ENCODE assay signal across 12 cellular contexts in genomic region chr10:123139521-123140163, GRCh38. TPM values are rescaled to one million over a fixed set of nuclear protein-coding genes. Genes with fewer than 3 reads are reported as not detected.
DNase-seq lines count a peak whose midpoint lies in the region; ATAC-seq and TF ChIP-seq lines count a peak whose summit lies in the region.
"Had no signal": no experiment of that assay in that cellular context is flagged by ENCODE, and none has a peak within 500 bp of the region (broad histone marks: within the 10 kb centered on the region; RNA-seq: fewer than 3 reads in every experiment).

No MANE protein-coding gene starts in this region.

- no peak for TF ChIP-seq CTCF in suprapubic skin (IDR thresholded peaks at IDR 0.05)

- ATAC-seq in T-cell (replicated peaks in 1 of 4) (peak in 1 of 4 experiments; percentile 11), GM21825 (IDR thresholded peaks at IDR 0.05; ENCODE audit: unreplicated experiment) (no peak), GM21423 (IDR thresholded peaks at IDR 0.05; ENCODE audit: unreplicated experiment) (no peak)

- peaks cover 4% of the 10 kb centered on the region; the same call in 1 of the 2 replicates for H3K4me1 ChIP-seq in iPS-20b (ENCODE audit: insufficient read depth, low read length)
- H3K4me1 ChIP-seq in suprapubic skin = peaks cover 59% of the 10 kb centered on the region

- H3K9ac ChIP-seq in iPS-20b (ENCODE audit: low read depth, low read length) = no peak overlapping the region

- peaks cover 59 to 66% (median 64%) of the 10 kb centered on the region in 3 donors for H3K4me1 Mint-ChIP-seq in T-cell

- no peak overlapping the region for H3K27ac Mint-ChIP-seq in T-cell

- H3K27me3 ChIP-seq in iPS-20b (ENCODE audit: insufficient read depth, low read length) = peaks cover 100% of the 10 kb centered on the region
- peaks cover 100% of the 10 kb centered on the region for H3K27me3 ChIP-seq in suprapubic skin

- peak overlapping the region; percentile 38; the same call in 1 of the 2 replicates for H3K4me3 ChIP-seq in iPS-20b (ENCODE audit: low read length)
- H3K4me3 ChIP-seq in suprapubic skin = peak overlapping the region; percentile 12

- peaks cover 66 to 82% of the 10 kb centered on the region in 2 donors for H3K27me3 Mint-ChIP-seq in T-cell

- no peaks in the 10 kb centered on the region for H3K9me3 Mint-ChIP-seq in T-cell

- CTCF ChIA-PET in T-cell (lab: Charles Lee) = interaction anchor here in 1 of 2 donors (0.6 kb wide), 1 partner anchor 129 kb away, joined by 3 read pairs; no protein-coding TSS in a partner anchor

- no peak for TF ChIP-seq POLR2A in suprapubic skin (IDR thresholded peaks at IDR 0.05)

- 5% methylated on average over 23 of the region's 32 CpGs for WGBS in suprapubic skin

- H3K27ac ChIP-seq in iPS-20b (ENCODE audit: low read length) = no peak overlapping the region
- H3K27ac ChIP-seq in suprapubic skin = no peak overlapping the region
- H3K27ac ChIP-seq: neutrophil had no signal

- H3K36me3 ChIP-seq in iPS-20b (ENCODE audit: insufficient read depth, low read depth, low read length) = no peaks in the 10 kb centered on the region
- H3K36me3 ChIP-seq in suprapubic skin = no peaks in the 10 kb centered on the region
- H3K36me3 ChIP-seq: neutrophil had no signal

- H3K36me3 Mint-ChIP-seq in T-cell = no peaks in the 10 kb centered on the region

- peak; percentile 39 to 46 for DNase-seq in activated T-cell treated with anti-CD3 and anti-CD28 coated beads, Interleukin-2, amount 50 U/mL, for 48 hours
- DNase-seq in activated T-cell treated with anti-CD3 and anti-CD28 coated beads for 4 hours (no peak), T-cell (peak in 1 of 34 experiments; percentile 6), suprapubic skin (ENCODE audit: low spot score in 2 of 2) (no peak), GM19238 (ENCODE audit: insufficient read length, low spot score) (no peak)
- DNase-seq: C1 segment of cervical spinal cord; stimulated activated naive CD4-positive, alpha-beta T cell treated with Interleukin-2 at 50 U/mL for 16 hours had no signal

- peak overlapping the region in 2 of 3 donors; percentile 4 to 62 for H3K4me3 Mint-ChIP-seq in T-cell

- POLR2A ChIA-PET in T-cell (lab: Charles Lee) = interaction anchor here in 1 of 2 donors (0.6 kb wide), 1 partner anchor 1593 kb away, joined by 3 read pairs; no protein-coding TSS in a partner anchor

- no peak for TF ChIP-seq EP300 in suprapubic skin (IDR thresholded peaks at IDR 0.05)

- H3K9me3 ChIP-seq in iPS-20b (ENCODE audit: insufficient read depth, low read depth, low read length) (peaks cover 6% of the 10 kb centered on the region; the same call in 1 of the 2 replicates), suprapubic skin (no peaks in the 10 kb centered on the region)
- H3K9me3 ChIP-seq: neutrophil had no signal

RNA-seq across cellular contexts. Expression of gene HMX3, which starts 3.9 kb away (rescaled TPM):
- total RNA-seq in T-cell (under 1 TPM in 1 of 5 donors, not detected in 4; 0.33 TPM), suprapubic skin (not detected)
- total RNA-seq: T-helper 2 cell treated with Interferon-gamma antibody and Interleukin-4, amounts not matched to agents 100 ng/mL and 5 ng/mL, for 36 hours had no signal

RNA-seq across cellular contexts. Expression of gene HMX2, which starts 8.3 kb away (rescaled TPM):
- total RNA-seq in T-cell (not detected), suprapubic skin (not detected)
- total RNA-seq: T-helper 2 cell treated with Interferon-gamma antibody and Interleukin-4, amounts not matched to agents 100 ng/mL and 5 ng/mL, for 36 hours had no signal

RNA-seq across cellular contexts. Expression of gene BUB3, which starts 14.6 kb away (rescaled TPM):
- total RNA-seq in T-cell (100 to 1,000 TPM; 116 to 139 (median 127) TPM), suprapubic skin (100 to 1,000 TPM in 1 of 4 donors, 10 to 100 TPM in 3; 87.3 to 134 (median 91.3) TPM)

Comparison
In these comparisons a context has a peak if more than half of its experiments do, and no peak if none do; other contexts are left out.
1. DNase-seq: peak in activated T-cell treated with anti-CD3 and anti-CD28 coated beads, Interleukin-2, amount 50 U/mL, for 48 hours (2 of 2); none in activated T-cell treated with anti-CD3 and anti-CD28 coated beads for 4 hours (single experiment), suprapubic skin (0 of 2) and GM19238 (single experiment).